ENCODE assay signal across 1 cellular context in the genomic region with DNA sequence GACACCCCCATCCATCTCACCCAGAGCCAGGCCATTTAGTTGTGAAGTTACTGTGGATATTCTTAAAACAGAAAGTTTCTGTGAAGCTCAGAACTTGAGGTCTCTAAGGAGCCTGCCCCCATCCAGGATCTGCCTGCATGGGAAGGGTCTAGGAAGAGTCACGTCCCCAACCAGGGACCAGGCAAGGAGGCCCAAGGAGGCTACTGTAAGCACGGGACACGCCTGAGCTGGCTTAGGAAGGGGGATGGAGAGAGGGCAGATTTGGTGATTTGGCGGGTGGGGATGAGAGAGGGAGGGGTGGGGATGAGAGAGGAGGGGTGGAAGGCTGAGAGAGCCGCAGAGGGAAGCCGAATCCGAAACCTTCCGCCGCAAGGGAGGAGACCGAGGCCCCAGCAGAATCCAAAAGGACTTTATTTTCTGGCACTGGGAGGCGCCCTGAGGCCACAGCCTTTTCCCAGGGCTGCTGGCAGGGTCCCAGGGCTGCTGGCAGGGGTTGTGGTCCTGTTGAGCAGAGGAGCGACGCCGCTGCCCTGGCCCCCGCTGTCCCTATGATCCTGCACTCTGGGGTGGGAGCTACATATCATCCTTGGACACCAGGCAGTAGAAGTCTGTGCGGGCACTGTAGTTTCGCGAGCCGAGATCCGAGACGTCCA.
TF ChIP-seq lines count a peak whose summit lies in the region.

No MANE protein-coding gene starts in this region.

TF ChIP-seq in HepG2, 621 proteins besides CTCF, POLR2A, EP300 and RAD21:
- TF ChIP-seq ATF2 (CRISPR knock-in tag; IDR thresholded peaks at IDR 0.05) (no peak), STAG1 (CRISPR knock-in tag; IDR thresholded peaks at IDR 0.05) (peak; percentile 57), PCBP1 (IDR thresholded peaks at IDR 0.05; ENCODE audit: borderline replicate concordance, low read depth, low read length) (0 out of 2 replicates have a peak, but pooled peaks have one; percentile 23)
